ENCODE assay signal across 27 cellular contexts in the genomic region with DNA sequence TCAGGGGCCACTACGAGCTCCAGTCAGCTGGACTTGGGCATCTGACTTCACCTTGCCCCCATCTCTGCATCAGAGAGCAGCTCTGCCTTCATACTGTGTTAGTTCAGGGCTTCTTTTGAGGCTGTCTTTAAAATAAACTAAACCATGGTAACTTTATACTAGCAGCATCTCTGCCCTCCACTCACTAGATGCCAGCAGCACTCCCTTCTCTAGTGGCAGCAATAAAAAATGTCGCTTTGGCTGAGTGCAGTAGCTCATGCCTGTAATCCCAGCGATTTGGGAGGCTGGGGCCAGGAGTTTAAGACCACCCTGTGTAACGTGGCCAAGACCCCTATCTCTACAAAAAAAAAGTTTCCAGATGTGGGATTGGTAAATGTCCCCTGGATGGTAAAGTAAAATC.
"Had no signal": no experiment of that assay in that cellular context is flagged by ENCODE, and none has a peak within 500 bp of the region (broad histone marks: within the 10 kb centered on the region; RNA-seq: fewer than 3 reads in every experiment).

No MANE protein-coding gene starts in this region.

- H3K4me3 Mint-ChIP-seq: activated CD4-positive, alpha-beta memory T cell treated with anti-CD3 and anti-CD28 coated beads, Interleukin-2, amount 10 ng/mL, durations not matched to agents 7 days and 5 days; activated CD4-positive, alpha-beta T cell treated with anti-CD3 and anti-CD28 coated beads, Interleukin-2, amount 10 ng/mL, durations not matched to agents 7 days and 5 days; activated naive CD4-positive, alpha-beta T cell treated with anti-CD3 and anti-CD28 coated beads, Interleukin-2, amount 10 ng/mL, durations not matched to agents 7 days and 5 days; activated naive CD8-positive, alpha-beta T cell treated with anti-CD3 and anti-CD28 coated beads, Interleukin-2, amount 10 ng/mL, durations not matched to agents 7 days and 5 days; activated T-cell treated with anti-CD3 and anti-CD28 coated beads, Interleukin-2, amount 50 U/mL, for 24 hours; brain; effector memory CD8-positive, alpha-beta T cell; memory B cell; naive thymus-derived CD8-positive, alpha-beta T cell; neural crest cell; WTC11 had no signal

- H3K9ac ChIP-seq: parathyroid adenoma had no signal

- H3K27ac Mint-ChIP-seq: activated CD4-positive, alpha-beta memory T cell treated with anti-CD3 and anti-CD28 coated beads, Interleukin-2, amount 10 ng/mL, durations not matched to agents 7 days and 5 days; activated CD4-positive, alpha-beta T cell treated with anti-CD3 and anti-CD28 coated beads, Interleukin-2, amount 10 ng/mL, durations not matched to agents 7 days and 5 days; activated naive CD4-positive, alpha-beta T cell treated with anti-CD3 and anti-CD28 coated beads, Interleukin-2, amount 10 ng/mL, durations not matched to agents 7 days and 5 days; activated naive CD8-positive, alpha-beta T cell treated with anti-CD3 and anti-CD28 coated beads, Interleukin-2, amount 10 ng/mL, durations not matched to agents 7 days and 5 days; activated T-cell treated with anti-CD3 and anti-CD28 coated beads, Interleukin-2, amount 50 U/mL, for 24 hours; brain; effector memory CD8-positive, alpha-beta T cell; memory B cell; naive thymus-derived CD8-positive, alpha-beta T cell; WTC11 had no signal

- H3K4me1 Mint-ChIP-seq: activated CD4-positive, alpha-beta memory T cell treated with anti-CD3 and anti-CD28 coated beads, Interleukin-2, amount 10 ng/mL, durations not matched to agents 7 days and 5 days; activated CD4-positive, alpha-beta T cell treated with anti-CD3 and anti-CD28 coated beads, Interleukin-2, amount 10 ng/mL, durations not matched to agents 7 days and 5 days; activated naive CD4-positive, alpha-beta T cell treated with anti-CD3 and anti-CD28 coated beads, Interleukin-2, amount 10 ng/mL, durations not matched to agents 7 days and 5 days; activated naive CD8-positive, alpha-beta T cell treated with anti-CD3 and anti-CD28 coated beads, Interleukin-2, amount 10 ng/mL, durations not matched to agents 7 days and 5 days; memory B cell; naive thymus-derived CD8-positive, alpha-beta T cell had no signal

- H3K27me3 Mint-ChIP-seq: activated CD4-positive, alpha-beta memory T cell treated with anti-CD3 and anti-CD28 coated beads, Interleukin-2, amount 10 ng/mL, durations not matched to agents 7 days and 5 days; activated CD4-positive, alpha-beta T cell treated with anti-CD3 and anti-CD28 coated beads, Interleukin-2, amount 10 ng/mL, durations not matched to agents 7 days and 5 days; activated naive CD4-positive, alpha-beta T cell treated with anti-CD3 and anti-CD28 coated beads, Interleukin-2, amount 10 ng/mL, durations not matched to agents 7 days and 5 days; activated naive CD8-positive, alpha-beta T cell treated with anti-CD3 and anti-CD28 coated beads, Interleukin-2, amount 10 ng/mL, durations not matched to agents 7 days and 5 days; activated T-cell treated with anti-CD3 and anti-CD28 coated beads, Interleukin-2, amount 50 U/mL, for 24 hours; brain; effector memory CD8-positive, alpha-beta T cell had no signal

- H3K9me3 Mint-ChIP-seq: activated CD4-positive, alpha-beta T cell treated with anti-CD3 and anti-CD28 coated beads, Interleukin-2, amount 10 ng/mL, durations not matched to agents 7 days and 5 days had no signal

- H3K4me3 ChIP-seq: ascending aorta, cardiac muscle cell, spleen, tibial nerve had no signal

- H3K27ac ChIP-seq: ascending aorta, cardiac muscle cell, parathyroid adenoma, spleen, tibial nerve had no signal

- DNase-seq: activated CD4-positive, alpha-beta memory T cell treated with anti-CD3 and anti-CD28 coated beads, Interleukin-2, amount 10 ng/mL, durations not matched to agents 7 days and 5 days; activated CD4-positive, alpha-beta T cell treated with anti-CD3 and anti-CD28 coated beads for 1 hour; activated CD4-positive, alpha-beta T cell treated with anti-CD3 and anti-CD28 coated beads, Interleukin-2, amount 10 ng/mL, durations not matched to agents 7 days and 5 days; activated CD8-positive, alpha-beta memory T cell treated with anti-CD3 and anti-CD28 coated beads, Interleukin-2, amount 50 U/mL, for 48 hours; activated gamma-delta T cell; activated naive CD4-positive, alpha-beta T cell treated with anti-CD3 and anti-CD28 coated beads, Interleukin-2, amount 10 ng/mL, durations not matched to agents 7 days and 5 days; activated naive CD8-positive, alpha-beta T cell treated with anti-CD3 and anti-CD28 coated beads, Interleukin-2, amount 10 ng/mL, durations not matched to agents 7 days and 5 days; activated T-cell treated with anti-CD3 and anti-CD28 coated beads, Interleukin-2, amount 50 U/mL, for 24 hours; cortex of kidney; effector memory CD8-positive, alpha-beta T cell; head of caudate nucleus; hippocampal formation; kidney; left colon; naive thymus-derived CD8-positive, alpha-beta T cell; occipital lobe; right cardiac atrium; spleen; stimulated activated naive CD4-positive, alpha-beta T cell treated with Interleukin-2 at 50 U/mL for 16 hours had no signal

- H3K4me1 ChIP-seq: ascending aorta, parathyroid adenoma, spleen, tibial nerve had no signal

- H3K36me3 ChIP-seq: ascending aorta, cardiac muscle cell, spleen, tibial nerve had no signal

- H3K36me3 Mint-ChIP-seq: activated naive CD4-positive, alpha-beta T cell treated with anti-CD3 and anti-CD28 coated beads, Interleukin-2, amount 10 ng/mL, durations not matched to agents 7 days and 5 days; activated naive CD8-positive, alpha-beta T cell treated with anti-CD3 and anti-CD28 coated beads, Interleukin-2, amount 10 ng/mL, durations not matched to agents 7 days and 5 days; brain; memory B cell; naive thymus-derived CD8-positive, alpha-beta T cell; WTC11 had no signal

- H2AFZ ChIP-seq: parathyroid adenoma had no signal

- H3K27me3 ChIP-seq: ascending aorta, cardiac muscle cell, spleen, tibial nerve had no signal

- H3K9me3 ChIP-seq: ascending aorta, tibial nerve had no signal

- ATAC-seq: effector memory CD8-positive, alpha-beta T cell; left colon; naive thymus-derived CD8-positive, alpha-beta T cell; right cardiac atrium; WTC11 had no signal

- H3K79me2 ChIP-seq: parathyroid adenoma had no signal
